Comparison of ENCODE assay signal across 8 cellular contexts in genomic region chr11:130070109-130070828, GRCh38. TPM values are rescaled to one million over a fixed set of nuclear protein-coding genes. Genes with fewer than 3 reads are reported as not detected.
DNase-seq lines count a peak whose midpoint lies in the region; ATAC-seq and TF ChIP-seq lines count a peak whose summit lies in the region.

No MANE protein-coding gene starts in this region.

- no peaks in the 10 kb centered on the region for H3K36me3 ChIP-seq in CD8-positive, alpha-beta T cell (ENCODE audit: insufficient read depth, low read length)
- H3K36me3 ChIP-seq in kidney epithelial cell (ENCODE audit: control insufficient read depth, insufficient read depth, low read length), result no peaks in the 10 kb centered on the region

- CTCF ChIA-PET in CD8-positive, alpha-beta T cell (lab: Charles Lee), result interaction anchor here (0.6 to 2.2 kb wide), 7 partner anchors 16 to 144 kb away, joined by 3 to 9 read pairs (median 3); partner anchors contain the start of gene PRDM10
- CTCF ChIA-PET in WTC11 (lab: Charles Lee), result interaction anchor here (1.0 to 1.4 kb wide), 2 partner anchors 67 to 78 kb away, joined by 3 to 4 read pairs; no protein-coding TSS in a partner anchor

- peak overlapping the region; percentile 88 for H3K4me3 ChIP-seq in CD8-positive, alpha-beta T cell (ENCODE audit: low read depth, low read length)
- peak overlapping the region; percentile 97 for H3K4me3 ChIP-seq in kidney epithelial cell (ENCODE audit: low read depth, low read length)

- intact Hi-C loops in CD8-positive, alpha-beta T cell (cut with DNase I, micrococcal nuclease), result loop anchor here (1.0 to 5.0 kb wide), 5 partner anchors 52 to 847 kb away; partner anchors contain the start of genes SNX19 (in 1 of the 2) and ZBTB44 (in 1 of the 2)

- peak; percentile 8 to 67 (median 41) for DNase-seq in CD8-positive, alpha-beta T cell
- DNase-seq in WTC11 (ENCODE audit: low spot score) (peak; percentile 43), caudate nucleus (lab: John Stamatoyannopoulos, UW) (peak in 43 of 61 donors; percentile 6 to 63 (median 32)), kidney epithelial cell (ENCODE audit: low read depth) (no peak), AML-193 (lab: John Stamatoyannopoulos, UW) (no peak)
- DNase-seq in stimulated activated CD4-positive, alpha-beta T cell treated with anti-CD3 and anti-CD28 coated beads, Interleukin-1b, Interleukin-23, amount 100 ng/mL, for 48 hours, result peak; percentile 34

- no peaks in the 10 kb centered on the region for H3K9me3 ChIP-seq in CD8-positive, alpha-beta T cell (ENCODE audit: low read length)

- H3K27ac Mint-ChIP-seq in CD8-positive, alpha-beta T cell, result peak overlapping the region; percentile 73
- H3K27ac Mint-ChIP-seq in WTC11, result no peak overlapping the region

- no peaks in the 10 kb centered on the region for H3K27me3 ChIP-seq in CD8-positive, alpha-beta T cell (ENCODE audit: insufficient read depth, low read length)
- no peaks in the 10 kb centered on the region for H3K27me3 ChIP-seq in kidney epithelial cell (ENCODE audit: control insufficient read depth, insufficient read depth, low read length)

- peaks cover 2% of the 10 kb centered on the region for H3K36me3 Mint-ChIP-seq in CD8-positive, alpha-beta T cell
- H3K36me3 Mint-ChIP-seq in WTC11, result no peaks in the 10 kb centered on the region

- H3K4me1 Mint-ChIP-seq in CD8-positive, alpha-beta T cell (ENCODE audit: low read depth), result peaks cover 18% of the 10 kb centered on the region
- peaks cover 31% of the 10 kb centered on the region for H3K4me1 Mint-ChIP-seq in WTC11

- ATAC-seq in CD8-positive, alpha-beta T cell, result peak; percentile 13
- ATAC-seq in GM19467 (IDR thresholded peaks at IDR 0.05; ENCODE audit: unreplicated experiment) (peak; percentile 17), HG03575 (IDR thresholded peaks at IDR 0.05; ENCODE audit: extremely low read depth, insufficient number of reproducible peaks, low FRiP score, unreplicated experiment) (peak; percentile 7), WTC11 (peak; percentile 7)

- peak overlapping the region; percentile 97 for H3K4me3 Mint-ChIP-seq in CD8-positive, alpha-beta T cell
- peak overlapping the region; percentile 89 for H3K4me3 Mint-ChIP-seq in WTC11

- H3K27me3 Mint-ChIP-seq in CD8-positive, alpha-beta T cell (ENCODE audit: low read depth), result no peaks in the 10 kb centered on the region
- H3K27me3 Mint-ChIP-seq in WTC11 (ENCODE audit: low read depth), result peaks cover 26% of the 10 kb centered on the region

- H3K9me3 Mint-ChIP-seq in CD8-positive, alpha-beta T cell, result no peaks in the 10 kb centered on the region
- H3K9me3 Mint-ChIP-seq in WTC11, result no peaks in the 10 kb centered on the region

- POLR2A ChIA-PET in CD8-positive, alpha-beta T cell (lab: Charles Lee), result interaction anchor here (0.6 to 2.5 kb wide), 5 partner anchors 56 to 78 kb away, joined by 3 to 25 read pairs (median 4); partner anchors contain the start of gene PRDM10
- POLR2A ChIA-PET in WTC11 (lab: Charles Lee), result interaction anchor here (1.0 to 1.7 kb wide), 4 partner anchors 66 to 97 kb away, joined by 3 to 8 read pairs (median 6); partner anchors contain the start of gene PRDM10

- H3K27ac ChIP-seq in CD8-positive, alpha-beta T cell (ENCODE audit: low read depth, low read length), result peak overlapping the region; percentile 74
- peak overlapping the region; percentile 82 for H3K27ac ChIP-seq in caudate nucleus (ENCODE audit: low read depth, low read length)

- H3K4me1 ChIP-seq in CD8-positive, alpha-beta T cell (ENCODE audit: insufficient read depth, low read length), result peaks cover 17% of the 10 kb centered on the region

- TF ChIP-seq CTCF in CD8-positive, alpha-beta T cell (IDR thresholded peaks at IDR 0.05), result no peak
- TF ChIP-seq CTCF in WTC11 (IDR thresholded peaks at IDR 0.05) (no peak), kidney epithelial cell (IDR thresholded peaks at IDR 0.05; ENCODE audit: insufficient read depth, low read length, poor library complexity, severe bottlenecking) (no peak)

TF ChIP-seq in WTC11, 78 proteins besides CTCF, POLR2A, EP300 and RAD21:
- TF ChIP-seq, protein P1, sequence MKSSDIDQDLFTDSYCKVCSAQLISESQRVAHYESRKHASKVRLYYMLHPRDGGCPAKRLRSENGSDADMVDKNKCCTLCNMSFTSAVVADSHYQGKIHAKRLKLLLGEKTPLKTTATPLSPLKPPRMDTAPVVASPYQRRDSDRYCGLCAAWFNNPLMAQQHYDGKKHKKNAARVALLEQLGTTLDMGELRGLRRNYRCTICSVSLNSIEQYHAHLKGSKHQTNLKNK (CRISPR knock-in tag; IDR thresholded peaks at IDR 0.05), result no peak
- 0 out of 2 replicates have a peak, but pooled peaks have one; percentile 10 for TF ChIP-seq TP53 (CRISPR knock-in tag; IDR thresholded peaks at IDR 0.05)
- TF ChIP-seq ZNF423 (CRISPR knock-in tag; IDR thresholded peaks at IDR 0.05), result peak; percentile 87
- TF ChIP-seq, protein P2, sequence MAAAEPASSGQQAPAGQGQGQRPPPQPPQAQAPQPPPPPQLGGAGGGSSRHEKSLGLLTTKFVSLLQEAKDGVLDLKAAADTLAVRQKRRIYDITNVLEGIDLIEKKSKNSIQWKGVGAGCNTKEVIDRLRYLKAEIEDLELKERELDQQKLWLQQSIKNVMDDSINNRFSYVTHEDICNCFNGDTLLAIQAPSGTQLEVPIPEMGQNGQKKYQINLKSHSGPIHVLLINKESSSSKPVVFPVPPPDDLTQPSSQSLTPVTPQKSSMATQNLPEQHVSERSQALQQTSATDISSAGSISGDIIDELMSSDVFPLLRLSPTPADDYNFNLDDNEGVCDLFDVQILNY (CRISPR knock-in tag; IDR thresholded peaks at IDR 0.05), result peak; percentile 27; the same call in 1 of the 2 replicates

RNA-seq across cellular contexts. Expression of gene APLP2, which starts 0.6 kb away (rescaled TPM):
- 10 to 100 TPM; 23.2 to 24.7 TPM for total RNA-seq in CD8-positive, alpha-beta T cell
- total RNA-seq in WTC11 (2021) (340 to 353 TPM (median 345 TPM) in 3 replicates), kidney epithelial cell (501 and 586 TPM in 2 replicates)

Comparison
In these comparisons a context has a peak if more than half of its experiments do, and no peak if none do; other contexts are left out.
1. DNase-seq: peak in CD8-positive, alpha-beta T cell (7 of 7), WTC11 (single experiment), caudate nucleus (43 of 61) and stimulated activated CD4-positive, alpha-beta T cell treated with anti-CD3 and anti-CD28 coated beads, Interleukin-1b, Interleukin-23, amount 100 ng/mL, for 48 hours (single experiment); none in kidney epithelial cell (single experiment) and AML-193 (0 of 2).
2. RNA of gene APLP2, which starts 0.6 kb away (total RNA-seq): 501 to 586 TPM in kidney epithelial cell and 340 to 353 TPM in WTC11; 23.2 to 24.7 TPM in CD8-positive, alpha-beta T cell; every median in the first group is over 10 times any median in the second.
3. Peak in every context shown above with its lines, with median percentiles within 50 percentile points of each other: ATAC-seq.